In genomic region chr3:123066896-123067688, GRCh38 we compare ENCODE assay signal across 8 cellular contexts. TPM values are rescaled to one million over a fixed set of nuclear protein-coding genes. Genes with fewer than 3 reads are reported as not detected.
DNase-seq lines count a peak whose midpoint lies in the region; ATAC-seq and TF ChIP-seq lines count a peak whose summit lies in the region.

Gene PDIA5 (plus strand): TSS chr3:123067025. CDS start chr3:123067165, 140 bp downstream.

- H3K9ac ChIP-seq in BLaER1 treated with 17β-estradiol and CSF1 and Interleukin-3, amounts not matched to agents 10 nM and 100 nM, result peak within 1 kb of the TSS; percentile 56 to 83 (median 75)

- peaks cover 0 to 39% (median 23%) of the 10 kb centered on the region in 11 experiments; a peak in 16 of 22 replicates for H4K20me1 ChIP-seq in BLaER1 treated with 17β-estradiol and CSF1 and Interleukin-3, amounts not matched to agents 10 nM and 100 nM

- peaks cover 39 to 69% (median 53%) of the 10 kb centered on the region in 11 experiments for H3K27me3 ChIP-seq in BLaER1 treated with 17β-estradiol and CSF1 and Interleukin-3, amounts not matched to agents 10 nM and 100 nM
- H3K27me3 ChIP-seq in lower lobe of right lung (ENCODE audit: low read depth), result no peaks in the 10 kb centered on the region

- peak within 1 kb of the TSS; percentile 77 to 97 (median 91) for H3K4me2 ChIP-seq in BLaER1 treated with 17β-estradiol and CSF1 and Interleukin-3, amounts not matched to agents 10 nM and 100 nM

- intact Hi-C loops in lower lobe of right lung (cut with DNase I), result no loop called here

- H3K4me1 ChIP-seq in BLaER1 treated with 17β-estradiol and CSF1 and Interleukin-3, amounts not matched to agents 10 nM and 100 nM, result peaks cover 18 to 44% (median 34%) of the 10 kb centered on the region in 10 experiments; a peak in 19 of 20 replicates
- peaks cover 45% of the 10 kb centered on the region for H3K4me1 ChIP-seq in lower lobe of right lung

- no peak for TF ChIP-seq CTCF in lower lobe of right lung (IDR thresholded peaks at IDR 0.05)

- no peaks in the 10 kb centered on the region for H3K36me3 ChIP-seq in BLaER1 treated with 17β-estradiol and CSF1 and Interleukin-3, amounts not matched to agents 10 nM and 100 nM
- no peaks in the 10 kb centered on the region for H3K36me3 ChIP-seq in lower lobe of right lung

- peak within 1 kb of the TSS; percentile 59 to 81 (median 74) for H3K4me3 ChIP-seq in BLaER1 treated with 17β-estradiol and CSF1 and Interleukin-3, amounts not matched to agents 10 nM and 100 nM
- peak within 1 kb of the TSS; percentile 98 for H3K4me3 ChIP-seq in lower lobe of right lung

- H3K27ac ChIP-seq in BLaER1 treated with 17β-estradiol and CSF1 and Interleukin-3, amounts not matched to agents 10 nM and 100 nM, result peak within 1 kb of the TSS in 10 of 11 experiments; percentile 26 to 69 (median 56); a peak in 18 of 22 replicates
- H3K27ac ChIP-seq in lower lobe of right lung, result peak within 1 kb of the TSS; percentile 88

- peak; percentile 92 for DNase-seq in NCI-H526 treated with DMSO at 0.1 percent for 48 hours (lab: John Stamatoyannopoulos, UW)
- DNase-seq in activated CD4-positive, alpha-beta T cell treated with anti-CD3 and anti-CD28 coated beads, Interleukin-2, amount 50 U/mL, for 4 hours, result peak; percentile 60 to 66
- peak; percentile 93 for DNase-seq in ecto neural progenitor cell (ENCODE audit: low spot score)
- peak; percentile 93 for DNase-seq in lower lobe of right lung
- DNase-seq in stimulated activated CD4-positive, alpha-beta T cell treated with anti-CD3 and anti-CD28 coated beads, Interleukin-4, amount 100 ng/mL, for 48 hours (ENCODE audit: low read depth in 2 of 2), result peak; percentile 70 to 77

- no peaks in the 10 kb centered on the region for H3K9me3 ChIP-seq in BLaER1 treated with 17β-estradiol and CSF1 and Interleukin-3, amounts not matched to agents 10 nM and 100 nM (replicated peaks in 1 of 11)
- H3K9me3 ChIP-seq in lower lobe of right lung, result no peaks in the 10 kb centered on the region

- ATAC-seq in GM19324 (IDR thresholded peaks at IDR 0.05; ENCODE audit: low FRiP score, unreplicated experiment) (peak; percentile 80), HG03469 (IDR thresholded peaks at IDR 0.05; ENCODE audit: unreplicated experiment) (peak; percentile 42), lower lobe of right lung (peak; percentile 96 to 97)

RNA-seq across cellular contexts. Expression of gene PDIA5, which starts in this region (rescaled TPM):
- total RNA-seq in lower lobe of right lung, result 29.3 TPM

Comparison
In these comparisons a context has a peak if more than half of its experiments do, and no peak if none do; other contexts are left out.
1. Peak in every context shown above with its lines: DNase-seq, ATAC-seq, H3K4me3 ChIP-seq and H3K27ac ChIP-seq.
2. ATAC-seq: peak in every context shown above with its lines; median percentile 96 in lower lobe of right lung; 80 in GM19324; 42 in HG03469.